Comparison of ENCODE assay signal across 9 cellular contexts in genomic region chr1:89996415-89997110, GRCh38. TPM values are rescaled to one million over a fixed set of nuclear protein-coding genes. Genes with fewer than 3 reads are reported as not detected.
DNase-seq lines count a peak whose midpoint lies in the region; ATAC-seq and TF ChIP-seq lines count a peak whose summit lies in the region.
"Had no signal": no experiment of that assay in that cellular context is flagged by ENCODE, and none has a peak within 500 bp of the region (broad histone marks: within the 10 kb centered on the region; RNA-seq: fewer than 3 reads in every experiment).

No MANE protein-coding gene starts in this region.

- H3K4me3 ChIP-seq in AG04449 (ENCODE audit: low read depth, low read length) (peak overlapping the region; percentile 91), HUES6 (ENCODE audit: low read depth, low read length) (peak overlapping the region; percentile 92)

- no peaks in the 10 kb centered on the region for H3K27me3 ChIP-seq in HUES6 (ENCODE audit: control insufficient read depth, insufficient read depth, low read length)

- H3K4me1 Mint-ChIP-seq in chondrocyte (ENCODE audit: low read depth): peaks cover 36% of the 10 kb centered on the region
- H3K4me1 Mint-ChIP-seq in naive thymus-derived CD8-positive, alpha-beta T cell: peaks cover 22 to 60% (median 50%) of the 10 kb centered on the region in 4 donors

- no peaks in the 10 kb centered on the region for H3K36me3 Mint-ChIP-seq in chondrocyte (ENCODE audit: low read depth)
- peaks cover 0 to 28% (median 4%) of the 10 kb centered on the region in 3 donors for H3K36me3 Mint-ChIP-seq in naive thymus-derived CD8-positive, alpha-beta T cell

- H3K4me1 ChIP-seq in HUES6 (ENCODE audit: control insufficient read depth, insufficient read depth, low read length): peaks cover 24% of the 10 kb centered on the region

- H3K9ac ChIP-seq in HUES6 (ENCODE audit: low read length): peak overlapping the region; percentile 97

- H3K4me3 Mint-ChIP-seq in chondrocyte (ENCODE audit: unreplicated experiment): peak overlapping the region; percentile 92
- H3K4me3 Mint-ChIP-seq in naive thymus-derived CD8-positive, alpha-beta T cell: peak overlapping the region; percentile 91 to 100 (median 97)

- no peaks in the 10 kb centered on the region for H3K27me3 Mint-ChIP-seq in chondrocyte (ENCODE audit: low read depth)
- H3K27me3 Mint-ChIP-seq in naive thymus-derived CD8-positive, alpha-beta T cell: peaks cover 0 to 2% (median 0%) of the 10 kb centered on the region in 5 donors

- no peaks in the 10 kb centered on the region for H3K9me3 ChIP-seq in HUES6 (ENCODE audit: control insufficient read depth, insufficient read depth, low read depth, low read length)

- DNase-seq in AG04449 (ENCODE audit: low read depth, low spot score): no peak
- DNase-seq in chondrocyte (ENCODE audit: low spot score): no peak
- DNase-seq in naive thymus-derived CD8-positive, alpha-beta T cell: no peak
- no peak for DNase-seq in DMS53 (lab: John Stamatoyannopoulos, UW)
- DNase-seq in NCI-H2081 (lab: John Stamatoyannopoulos, UW): no peak
- no peak for DNase-seq in effector CD8-positive, alpha-beta T cell (lab: John Stamatoyannopoulos, UW)
- DNase-seq: stimulated activated CD4-positive, alpha-beta T cell treated with anti-CD3 and anti-CD28 coated beads, Interleukin-2, amount 100 ng/mL, for 48 hours had no signal

- POLR2A ChIA-PET in AG04449 (lab: Yijun Ruan, JAX): no interaction called here
- POLR2A ChIA-PET in naive thymus-derived CD8-positive, alpha-beta T cell (lab: Charles Lee): no interaction called here

- CTCF ChIA-PET in AG04449 (lab: Yijun Ruan, JAX): interaction anchor here (0.7 to 1.1 kb wide), 3 partner anchors 9 to 233 kb away, joined by 3 to 6 read pairs (median 4); no protein-coding TSS in a partner anchor

- no peak for TF ChIP-seq CTCF in AG04449 (IDR thresholded peaks at IDR 0.05; ENCODE audit: insufficient read depth, low read length, missing control alignments)
- no peak for TF ChIP-seq CTCF in chondrocyte (IDR thresholded peaks at IDR 0.05)

- H3K9me3 Mint-ChIP-seq in chondrocyte (ENCODE audit: low read depth): no peaks in the 10 kb centered on the region
- no peaks in the 10 kb centered on the region for H3K9me3 Mint-ChIP-seq in naive thymus-derived CD8-positive, alpha-beta T cell

- no peak overlapping the region for H3K27ac ChIP-seq in HUES6 (ENCODE audit: low read depth, low read length)

- peak overlapping the region; percentile 99 for H3K27ac Mint-ChIP-seq in chondrocyte (ENCODE audit: unreplicated experiment)
- H3K27ac Mint-ChIP-seq in naive thymus-derived CD8-positive, alpha-beta T cell: peak overlapping the region in 7 of 10 donors; percentile 23 to 94 (median 54)

- H3K36me3 ChIP-seq in HUES6 (ENCODE audit: control insufficient read depth, insufficient read depth, low read length): peaks cover 29% of the 10 kb centered on the region

- ATAC-seq in naive thymus-derived CD8-positive, alpha-beta T cell: no peak
- ATAC-seq in HG03439 (IDR thresholded peaks at IDR 0.05; ENCODE audit: unreplicated experiment): no peak

RNA-seq across cellular contexts. Expression of gene ZNF326, which starts 1.7 kb away (rescaled TPM):
- 17.9 to 30.0 TPM (median 19.3 TPM) in 3 replicates for total RNA-seq in chondrocyte
- 10 to 100 TPM; 26.5 to 27.3 TPM for total RNA-seq in naive thymus-derived CD8-positive, alpha-beta T cell
- polyA plus RNA-seq in naive thymus-derived CD8-positive, alpha-beta T cell: 1 to 10 TPM; 4.3 to 6.0 (median 5.1) TPM
